12 cellular contexts compared by ENCODE assay signal in the genomic region with DNA sequence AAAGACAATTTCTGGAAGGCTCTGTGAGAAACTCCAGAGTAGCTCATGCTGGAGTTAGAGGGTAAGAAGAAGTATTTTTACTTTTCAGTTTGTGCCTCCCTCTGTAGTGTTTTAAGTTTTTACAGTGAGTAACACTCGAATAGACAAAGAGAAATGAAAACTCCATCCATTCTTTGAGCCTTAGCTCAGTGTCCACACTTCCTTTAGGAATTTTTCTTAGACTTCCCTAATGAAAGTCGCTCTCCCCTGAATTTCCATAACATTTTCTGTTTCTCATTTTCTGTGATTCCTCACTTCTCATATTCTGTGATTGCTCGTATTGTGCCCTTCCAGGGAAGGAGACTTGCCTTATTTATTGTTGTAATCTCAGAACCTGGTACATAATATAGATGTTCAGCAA. TPM values are rescaled to one million over a fixed set of nuclear protein-coding genes. Genes with fewer than 3 reads are reported as not detected.
DNase-seq lines count a peak whose midpoint lies in the region; ATAC-seq and TF ChIP-seq lines count a peak whose summit lies in the region.
"Had no signal": no experiment of that assay in that cellular context is flagged by ENCODE, and none has a peak within 500 bp of the region (broad histone marks: within the 10 kb centered on the region; RNA-seq: fewer than 3 reads in every experiment).

No MANE protein-coding gene starts in this region.

- H3K9me3 Mint-ChIP-seq in activated T-cell treated with anti-CD3 and anti-CD28 coated beads, Interleukin-2, amount 50 U/mL, for 72 hours, result no peaks in the 10 kb centered on the region
- H3K9me3 Mint-ChIP-seq in activated naive CD8-positive, alpha-beta T cell (ENCODE audit: low read depth), result no peaks in the 10 kb centered on the region
- no peaks in the 10 kb centered on the region for H3K9me3 Mint-ChIP-seq in immature natural killer cell

- H3K4me3 ChIP-seq in suprapubic skin, result peak overlapping the region; percentile 62

- peaks cover 39% of the 10 kb centered on the region for H3K4me1 Mint-ChIP-seq in activated T-cell treated with anti-CD3 and anti-CD28 coated beads, Interleukin-2, amount 50 U/mL, for 72 hours (ENCODE audit: low read depth)
- peaks cover 55% of the 10 kb centered on the region for H3K4me1 Mint-ChIP-seq in activated naive CD8-positive, alpha-beta T cell (ENCODE audit: low read depth)
- H3K4me1 Mint-ChIP-seq in immature natural killer cell, result peaks cover 40 to 70% of the 10 kb centered on the region in 2 donors

- no peak for ATAC-seq in activated T-cell treated with anti-CD3 and anti-CD28 coated beads, Interleukin-2, amount 50 U/mL, for 72 hours (replicated peaks in 1 of 2)

- WGBS in suprapubic skin, result 61% methylated on average over 3 of the region's 3 CpGs

- H3K4me1 ChIP-seq in suprapubic skin, result peaks cover 51% of the 10 kb centered on the region

- no peak for TF ChIP-seq CTCF in suprapubic skin (IDR thresholded peaks at IDR 0.05)

- H3K36me3 ChIP-seq in suprapubic skin, result peaks cover 7% of the 10 kb centered on the region

- no peaks in the 10 kb centered on the region for H3K9me3 ChIP-seq in suprapubic skin

- no peak for DNase-seq in activated T-cell treated with anti-CD3 and anti-CD28 coated beads, Interleukin-2, amount 50 U/mL, for 72 hours
- DNase-seq in activated T-cell treated with anti-CD3 and anti-CD28 coated beads, Interleukin-2, amount 50 U/mL, for 48 hours, result no peak
- DNase-seq in immature natural killer cell (no peak), suprapubic skin (ENCODE audit: low spot score in 2 of 2) (no peak), DMS 273 (lab: John Stamatoyannopoulos, UW; ENCODE audit: unreplicated experiment) (no peak), LoVo (ENCODE audit: low spot score) (no peak), ecto neural progenitor cell (ENCODE audit: low spot score) (no peak)
- DNase-seq: AML-193, cerebellar nuclear complex, NCI-H2029, nucleus accumbens had no signal

- TF ChIP-seq EP300 in suprapubic skin (IDR thresholded peaks at IDR 0.05), result no peak

- H3K36me3 Mint-ChIP-seq in activated T-cell treated with anti-CD3 and anti-CD28 coated beads, Interleukin-2, amount 50 U/mL, for 72 hours (ENCODE audit: insufficient read depth in 2 of 2), result peaks cover 3 to 7% of the 10 kb centered on the region in 2 donors
- H3K36me3 Mint-ChIP-seq in activated naive CD8-positive, alpha-beta T cell, result peaks cover 6% of the 10 kb centered on the region
- H3K36me3 Mint-ChIP-seq in immature natural killer cell, result no peaks in the 10 kb centered on the region

- H3K27me3 ChIP-seq in suprapubic skin, result no peaks in the 10 kb centered on the region

- no peak overlapping the region for H3K27ac ChIP-seq in suprapubic skin

- peak overlapping the region; percentile 98 for H3K27ac Mint-ChIP-seq in activated T-cell treated with anti-CD3 and anti-CD28 coated beads, Interleukin-2, amount 50 U/mL, for 72 hours
- peak overlapping the region; percentile 23 for H3K27ac Mint-ChIP-seq in activated naive CD8-positive, alpha-beta T cell
- peak overlapping the region in 5 of 6 donors; percentile 22 to 100 (median 99) for H3K27ac Mint-ChIP-seq in immature natural killer cell

- TF ChIP-seq POLR2A in suprapubic skin (IDR thresholded peaks at IDR 0.05), result no peak

- peak overlapping the region; percentile 89 to 94 for H3K4me3 Mint-ChIP-seq in activated T-cell treated with anti-CD3 and anti-CD28 coated beads, Interleukin-2, amount 50 U/mL, for 72 hours
- peak overlapping the region; percentile 99 for H3K4me3 Mint-ChIP-seq in activated naive CD8-positive, alpha-beta T cell
- peak overlapping the region; percentile 3 to 70 (median 31) for H3K4me3 Mint-ChIP-seq in immature natural killer cell

- H3K27me3 Mint-ChIP-seq in activated T-cell treated with anti-CD3 and anti-CD28 coated beads, Interleukin-2, amount 50 U/mL, for 72 hours (ENCODE audit: low read depth), result no peaks in the 10 kb centered on the region
- no peaks in the 10 kb centered on the region for H3K27me3 Mint-ChIP-seq in activated naive CD8-positive, alpha-beta T cell
- peaks cover 8 to 14% (median 9%) of the 10 kb centered on the region in 3 donors for H3K27me3 Mint-ChIP-seq in immature natural killer cell (ENCODE audit: low read depth in 3 of 3)

RNA-seq across cellular contexts. Expression of gene BLOC1S6, which starts 2.1 kb away (rescaled TPM):
- 10 to 100 TPM; 52.5 to 60.0 TPM for total RNA-seq in activated T-cell treated with anti-CD3 and anti-CD28 coated beads, Interleukin-2, amount 50 U/mL, for 72 hours
- 10 to 100 TPM; 45.0 to 57.1 (median 52.1) TPM for polyA plus RNA-seq in immature natural killer cell
- total RNA-seq in suprapubic skin, result 10 to 100 TPM; 26.6 to 41.7 (median 30.0) TPM

RNA-seq across cellular contexts. Expression of gene SQOR, which starts 45.5 kb away (rescaled TPM):
- total RNA-seq in activated T-cell treated with anti-CD3 and anti-CD28 coated beads, Interleukin-2, amount 50 U/mL, for 72 hours, result 100 to 1,000 TPM; 108 to 166 TPM
- 100 to 1,000 TPM in 1 of 3 donors, 10 to 100 TPM in 2; 73.6 to 114 (median 82.1) TPM for polyA plus RNA-seq in immature natural killer cell
- total RNA-seq in suprapubic skin, result 10 to 100 TPM; 33.2 to 46.8 (median 39.9) TPM

Comparison
In these comparisons a context has a peak if more than half of its experiments do, and no peak if none do; other contexts are left out.
1. H3K27ac Mint-ChIP-seq: peak in every context shown above with its lines; median percentile 99 in immature natural killer cell; 98 in activated T-cell treated with anti-CD3 and anti-CD28 coated beads, Interleukin-2, amount 50 U/mL, for 72 hours; 23 in activated naive CD8-positive, alpha-beta T cell.
2. H3K4me3 Mint-ChIP-seq: peak in every context shown above with its lines; median percentile 99 in activated naive CD8-positive, alpha-beta T cell; 92 in activated T-cell treated with anti-CD3 and anti-CD28 coated beads, Interleukin-2, amount 50 U/mL, for 72 hours; 31 in immature natural killer cell.